In the genomic region with DNA sequence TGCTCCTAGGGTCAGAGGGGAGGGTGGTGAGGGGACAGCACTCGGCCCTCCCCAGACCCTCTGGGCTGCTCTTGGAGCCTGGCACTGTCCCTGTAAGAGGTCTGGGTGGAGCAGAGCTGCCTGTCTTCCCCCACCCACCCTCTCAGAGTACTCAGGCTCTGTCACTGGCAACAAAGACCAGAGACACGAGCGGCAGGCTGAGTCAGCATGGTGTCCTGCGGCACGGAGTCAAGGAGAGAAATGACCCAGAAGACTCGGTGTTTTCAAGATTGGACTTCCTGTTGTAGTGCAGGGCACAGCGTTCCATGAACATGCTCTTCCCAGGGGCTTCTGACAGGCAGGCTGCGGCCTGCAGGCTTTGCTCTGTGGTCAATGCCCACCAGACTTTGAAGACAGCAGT, we compare ENCODE assay signal across 14 cellular contexts. TPM values are rescaled to one million over a fixed set of nuclear protein-coding genes. Genes with fewer than 3 reads are reported as not detected.
DNase-seq lines count a peak whose midpoint lies in the region; ATAC-seq, FAIRE-seq and TF ChIP-seq lines count a peak whose summit lies in the region.
"Had no signal": no experiment of that assay in that cellular context is flagged by ENCODE, and none has a peak within 500 bp of the region (broad histone marks: within the 10 kb centered on the region; RNA-seq: fewer than 3 reads in every experiment).

No MANE protein-coding gene starts in this region.

- H3K27ac Mint-ChIP-seq in HFFc6, result 0 out of 2 replicates have a peak overlapping the region, but pooled peaks have one; percentile 3
- peak overlapping the region; percentile 41 for H3K27ac Mint-ChIP-seq in astrocyte (ENCODE audit: unreplicated experiment)

- H3K27ac ChIP-seq in astrocyte (ENCODE audit: low read depth, low read length), result no peak overlapping the region
- H3K27ac ChIP-seq: KMS-11 had no signal

- H3K79me2 ChIP-seq in astrocyte (ENCODE audit: insufficient read depth, low read length), result no peaks in the 10 kb centered on the region

- ATAC-seq in GM19324 (IDR thresholded peaks at IDR 0.05; ENCODE audit: low FRiP score, unreplicated experiment), result no peak
- ATAC-seq in GM19023 (IDR thresholded peaks at IDR 0.05; ENCODE audit: unreplicated experiment), result no peak

- H3K9me3 Mint-ChIP-seq in HFFc6 (no peaks in the 10 kb centered on the region), astrocyte (ENCODE audit: unreplicated experiment) (peaks cover 4% of the 10 kb centered on the region)

- H3K4me1 Mint-ChIP-seq in HFFc6 (ENCODE audit: low read depth) (peaks cover 21% of the 10 kb centered on the region), astrocyte (ENCODE audit: low read depth, unreplicated experiment) (peaks cover under 1% of the 10 kb centered on the region)

- H3K27me3 Mint-ChIP-seq in HFFc6 (ENCODE audit: insufficient read depth) (peaks cover 4% of the 10 kb centered on the region; the same call in 1 of the 2 replicates), astrocyte (ENCODE audit: low read depth, unreplicated experiment) (peaks cover 5% of the 10 kb centered on the region)

- DNase-seq in ELF-1 (ENCODE audit: low read depth, low spot score) (peak; percentile 30), HFFc6 (no peak), astrocyte (ENCODE audit: low read depth) (peak; percentile 23), islet precursor cell (peak; percentile 75), ACHN (no peak), DMS153 treated with DMSO at 0.1 percent for 48 hours (lab: John Stamatoyannopoulos, UW; ENCODE audit: unreplicated experiment) (no peak)
- DNase-seq: DMS53, OCI-M1, RPMI8226 had no signal

- no peak overlapping the region for H2AFZ ChIP-seq in astrocyte (ENCODE audit: low read depth, low read length)

- H3K9ac ChIP-seq in astrocyte (ENCODE audit: low read length), result no peak overlapping the region
- H3K9ac ChIP-seq: KMS-11 had no signal

- no peak for FAIRE-seq in astrocyte (lab: Jason Lieb, UNC)
- FAIRE-seq: H1 had no signal

- peaks cover 4% of the 10 kb centered on the region for H3K4me1 ChIP-seq in astrocyte (ENCODE audit: insufficient read depth, low read length)

- H3K36me3 ChIP-seq in astrocyte (ENCODE audit: insufficient read depth, low read length), result peaks cover 4% of the 10 kb centered on the region

- H4K20me1 ChIP-seq in astrocyte (ENCODE audit: insufficient read depth, low read length), result no peaks in the 10 kb centered on the region

- H3K4me2 ChIP-seq in astrocyte (ENCODE audit: low read length), result no peak overlapping the region
- H3K4me2 ChIP-seq: KMS-11 had no signal

- H3K9me3 ChIP-seq in astrocyte (ENCODE audit: insufficient read depth, low read depth, low read length), result no peaks in the 10 kb centered on the region

- in situ Hi-C loops in ACHN (cut with HindIII; ENCODE audit: low pct_ligation_motif_present, low pct_unique_long_range_greater_than_20kb, low sequenced_read_pairs), result no loop called here

- no peaks in the 10 kb centered on the region for H3K27me3 ChIP-seq in astrocyte (ENCODE audit: insufficient read depth, low read length)

- H3K4me3 ChIP-seq in astrocyte (ENCODE audit: insufficient read depth, low read depth, low read length), result no peak overlapping the region

- no peak for TF ChIP-seq CTCF in HFFc6 (IDR thresholded peaks at IDR 0.05)
- no peak for TF ChIP-seq CTCF in astrocyte (IDR thresholded peaks at IDR 0.05; ENCODE audit: insufficient read depth, low read depth, low read length)

- no peak overlapping the region for H3K4me3 Mint-ChIP-seq in HFFc6
- H3K4me3 Mint-ChIP-seq in astrocyte (ENCODE audit: unreplicated experiment), result no peak overlapping the region

- H3K36me3 Mint-ChIP-seq in HFFc6 (ENCODE audit: low read depth), result peaks cover 15% of the 10 kb centered on the region
- peaks cover 16% of the 10 kb centered on the region for H3K36me3 Mint-ChIP-seq in astrocyte (ENCODE audit: low read depth, unreplicated experiment)

RNA-seq across cellular contexts. Expression of a gene that starts 19.9 kb away (rescaled TPM):
- under 1 TPM; 0.40 to 0.91 (median 0.61) TPM for total RNA-seq in HFFc6 (2021; fragmentation: NEBNext Ultra II Directional; extraction: Animal tissue kit (Norgen Biotek cat#: 25700))
- 0.19 and 0.27 TPM in 2 replicates for total RNA-seq in astrocyte
- total RNA-seq: MCF 10A had no signal

Comparison
In these comparisons a context has a peak if more than half of its experiments do, and no peak if none do; other contexts are left out.
1. DNase-seq: peak in ELF-1 (single experiment), astrocyte (single experiment) and islet precursor cell (single experiment); none in HFFc6 (single experiment), ACHN (single experiment) and DMS153 treated with DMSO at 0.1 percent for 48 hours (single experiment).